Comparison of ENCODE assay signal across 6 cellular contexts in genomic region chr11:3814832-3815231, GRCh38. TPM values are rescaled to one million over a fixed set of nuclear protein-coding genes. Genes with fewer than 3 reads are reported as not detected.
DNase-seq lines count a peak whose midpoint lies in the region; ATAC-seq and TF ChIP-seq lines count a peak whose summit lies in the region.
"Not testable (repeated sequence)": the region's sequence is repeated elsewhere in the genome, so short reads cannot be mapped to it uniquely, and the experiment has no call there.

No MANE protein-coding gene starts in this region.

- not testable (repeated sequence) for H3K27me3 Mint-ChIP-seq in WTC11 (ENCODE audit: low read depth); activated T-cell treated with anti-CD3 and anti-CD28 coated beads, Interleukin-2, amount 50 U/mL, for 72 hours (ENCODE audit: low read depth); dendritic cell treated with granulocyte-macrophage colony-stimulating factor and Interleukin-4, amounts not matched to agents 40 ng/mL and 50 ng/mL, for 4 days; nephron progenitor cell (ENCODE audit: low read depth, poor library complexity); stimulated activated memory B cell treated with anti-CD40 and anti-IgM and Interleukin-4, amounts not matched to agents 10 μg/mL and 1 μg/mL and 100 μg/mL, for 72 hours

- ATAC-seq in WTC11; activated T-cell treated with anti-CD3 and anti-CD28 coated beads, Interleukin-2, amount 50 U/mL, for 72 hours (replicated peaks in 1 of 2); stimulated activated memory B cell treated with anti-CD40 and anti-IgM and Interleukin-4, amounts not matched to agents 10 μg/mL and 1 μg/mL and 100 μg/mL, for 72 hours: not testable (repeated sequence)

- POLR2A ChIA-PET in HEK293 (lab: Yijun Ruan, JAX); WTC11 (lab: Charles Lee): not testable (repeated sequence)

- CTCF ChIA-PET in HEK293 (lab: Yijun Ruan, JAX) = interaction anchor here (1.6 kb wide), 1 partner anchor 27 kb away, joined by 3 read pairs; no protein-coding TSS in a partner anchor
- CTCF ChIA-PET in WTC11 (lab: Charles Lee) = interaction anchor here (2.7 kb wide), 1 partner anchor 26 kb away, joined by 10 read pairs; the partner anchor contains the start of gene RHOG

- not testable (repeated sequence) for DNase-seq in WTC11 (ENCODE audit: low spot score); activated T-cell treated with anti-CD3 and anti-CD28 coated beads, Interleukin-2, amount 50 U/mL, for 72 hours; nephron progenitor cell

- not testable (repeated sequence) for H3K27ac ChIP-seq in HEK293 (ENCODE audit: extremely low read depth, low read depth, low read length)

- not testable (repeated sequence) for H3K4me1 ChIP-seq in HEK293 (ENCODE audit: control insufficient read depth, insufficient read depth, low read length)

- not testable (repeated sequence) for H3K4me3 ChIP-seq in HEK293 (ENCODE audit: low read depth, low read length)

- not testable (repeated sequence) for H3K36me3 Mint-ChIP-seq in WTC11; activated T-cell treated with anti-CD3 and anti-CD28 coated beads, Interleukin-2, amount 50 U/mL, for 72 hours (ENCODE audit: insufficient read depth in 2 of 2); dendritic cell treated with granulocyte-macrophage colony-stimulating factor and Interleukin-4, amounts not matched to agents 40 ng/mL and 50 ng/mL, for 4 days (ENCODE audit: low read depth); nephron progenitor cell (ENCODE audit: low read depth)
- peaks cover 12% of the 10 kb centered on the region for H3K36me3 Mint-ChIP-seq in stimulated activated memory B cell treated with anti-CD40 and anti-IgM and Interleukin-4, amounts not matched to agents 10 μg/mL and 1 μg/mL and 100 μg/mL, for 72 hours

- not testable (repeated sequence) for H3K4me1 Mint-ChIP-seq in WTC11; activated T-cell treated with anti-CD3 and anti-CD28 coated beads, Interleukin-2, amount 50 U/mL, for 72 hours (ENCODE audit: low read depth); stimulated activated memory B cell treated with anti-CD40 and anti-IgM and Interleukin-4, amounts not matched to agents 10 μg/mL and 1 μg/mL and 100 μg/mL, for 72 hours
- peaks cover 20% of the 10 kb centered on the region for H3K4me1 Mint-ChIP-seq in dendritic cell treated with granulocyte-macrophage colony-stimulating factor and Interleukin-4, amounts not matched to agents 40 ng/mL and 50 ng/mL, for 4 days (ENCODE audit: low read depth)
- peaks cover 38% of the 10 kb centered on the region for H3K4me1 Mint-ChIP-seq in nephron progenitor cell

- not testable (repeated sequence) for H3K36me3 ChIP-seq in HEK293 (ENCODE audit: control insufficient read depth in 2 of 2, insufficient read depth in 1 of 2, low read length in 2 of 2)

- not testable (repeated sequence) for H3K4me3 Mint-ChIP-seq in WTC11; activated T-cell treated with anti-CD3 and anti-CD28 coated beads, Interleukin-2, amount 50 U/mL, for 72 hours; dendritic cell treated with granulocyte-macrophage colony-stimulating factor and Interleukin-4, amounts not matched to agents 40 ng/mL and 50 ng/mL, for 4 days; nephron progenitor cell; stimulated activated memory B cell treated with anti-CD40 and anti-IgM and Interleukin-4, amounts not matched to agents 10 μg/mL and 1 μg/mL and 100 μg/mL, for 72 hours

- not testable (repeated sequence) for H3K9me3 Mint-ChIP-seq in WTC11; activated T-cell treated with anti-CD3 and anti-CD28 coated beads, Interleukin-2, amount 50 U/mL, for 72 hours; dendritic cell treated with granulocyte-macrophage colony-stimulating factor and Interleukin-4, amounts not matched to agents 40 ng/mL and 50 ng/mL, for 4 days; nephron progenitor cell; stimulated activated memory B cell treated with anti-CD40 and anti-IgM and Interleukin-4, amounts not matched to agents 10 μg/mL and 1 μg/mL and 100 μg/mL, for 72 hours

- H3K9me3 ChIP-seq in HEK293 (ENCODE audit: control insufficient read depth, insufficient read depth, low read depth, low read length) = not testable (repeated sequence)

- H3K27ac Mint-ChIP-seq in WTC11 = not testable (repeated sequence)
- peak overlapping the region; percentile 44 for H3K27ac Mint-ChIP-seq in activated T-cell treated with anti-CD3 and anti-CD28 coated beads, Interleukin-2, amount 50 U/mL, for 72 hours
- peak overlapping the region; percentile 18 for H3K27ac Mint-ChIP-seq in dendritic cell treated with granulocyte-macrophage colony-stimulating factor and Interleukin-4, amounts not matched to agents 40 ng/mL and 50 ng/mL, for 4 days
- peak overlapping the region; percentile 92 for H3K27ac Mint-ChIP-seq in nephron progenitor cell
- H3K27ac Mint-ChIP-seq in stimulated activated memory B cell treated with anti-CD40 and anti-IgM and Interleukin-4, amounts not matched to agents 10 μg/mL and 1 μg/mL and 100 μg/mL, for 72 hours = peak overlapping the region; percentile 33

- intact Hi-C loops in dendritic cell treated with granulocyte-macrophage colony-stimulating factor and Interleukin-4, amounts not matched to agents 40 ng/mL and 50 ng/mL, for 4 days (cut with micrococcal nuclease) = not testable (repeated sequence)

- TF ChIP-seq CTCF in HEK293 (tag by site-specific recombination; IDR thresholded peaks at IDR 0.05); WTC11 (IDR thresholded peaks at IDR 0.05); nephron progenitor cell (IDR thresholded peaks at IDR 0.05): not testable (repeated sequence)

TF ChIP-seq in HEK293, 187 proteins besides CTCF, POLR2A, EP300 and RAD21:
- peak; percentile 97 for TF ChIP-seq ZNF121 (tag by site-specific recombination; IDR thresholded peaks at IDR 0.05)
- peak; percentile 22; the same call in 1 of the 2 replicates for TF ChIP-seq ZNF366 (tag by site-specific recombination; conservative IDR thresholded peaks at IDR 0.05)
- TF ChIP-seq PRDM1 (tag by site-specific recombination; IDR thresholded peaks at IDR 0.05) = peak; percentile 99

TF ChIP-seq in WTC11, 78 proteins besides CTCF, POLR2A, EP300 and RAD21:
- TF ChIP-seq ZNF121 (CRISPR knock-in tag; IDR thresholded peaks at IDR 0.05) = peak; percentile 90
- TF ChIP-seq ZNF512 (CRISPR knock-in tag; IDR thresholded peaks at IDR 0.05; ENCODE audit: borderline replicate concordance) = peak; percentile 96
TF ChIP-seq in WTC11: peak in this region for 2; not testable (repeated sequence) for 76.

RNA-seq across cellular contexts. Expression of gene PGAP2, which starts 6.5 kb away (rescaled TPM):
- total RNA-seq in WTC11 (2021) = 38.2 to 43.0 TPM (median 40.7 TPM) in 3 replicates
- total RNA-seq in activated T-cell treated with anti-CD3 and anti-CD28 coated beads, Interleukin-2, amount 50 U/mL, for 72 hours = 10 to 100 TPM; 37.6 to 45.9 TPM

RNA-seq across cellular contexts. Expression of gene NUP98, which starts 17.5 kb away (rescaled TPM):
- 81.3 to 91.4 TPM (median 81.4 TPM) in 3 replicates for total RNA-seq in WTC11 (2021)
- 100 to 1,000 TPM; 141 to 149 TPM for total RNA-seq in activated T-cell treated with anti-CD3 and anti-CD28 coated beads, Interleukin-2, amount 50 U/mL, for 72 hours

RNA-seq across cellular contexts. Expression of gene RHOG, which starts 25.9 kb away (rescaled TPM):
- 28.8 to 33.6 TPM (median 28.8 TPM) in 3 replicates for total RNA-seq in WTC11 (2021)
- 100 to 1,000 TPM; 196 to 215 TPM for total RNA-seq in activated T-cell treated with anti-CD3 and anti-CD28 coated beads, Interleukin-2, amount 50 U/mL, for 72 hours

RNA-seq across cellular contexts. Expression of gene STIM1, which starts 40.6 kb away (rescaled TPM):
- total RNA-seq in WTC11 (2021) = 17.0 to 18.0 TPM (median 17.4 TPM) in 3 replicates
- 100 to 1,000 TPM; 129 to 157 TPM for total RNA-seq in activated T-cell treated with anti-CD3 and anti-CD28 coated beads, Interleukin-2, amount 50 U/mL, for 72 hours
